ENCODE assay signal across 8 cellular contexts in genomic region chr19:50376166-50377050, GRCh38. TPM values are rescaled to one million over a fixed set of nuclear protein-coding genes. Genes with fewer than 3 reads are reported as not detected.
A peak's percentile ranks its signal among the peaks of the same experiment; 100 is the strongest.
DNase-seq lines count a peak whose midpoint lies in the region; ATAC-seq, FAIRE-seq and TF ChIP-seq lines count a peak whose summit lies in the region.

Gene NR1H2 (plus strand): TSS chr19:50376457. CDS start chr19:50377606, 1,149 bp downstream.

- ATAC-seq in stimulated activated naive CD8-positive, alpha-beta T cell treated with anti-CD3 and anti-CD28 coated beads, Interleukin-15, amount 100 ng/mL, for 72 hours, result peak; percentile 97

- H3K4me1 Mint-ChIP-seq in nephron progenitor cell, result no peaks in the 10 kb centered on the region
- H3K4me1 Mint-ChIP-seq in stimulated activated naive CD8-positive, alpha-beta T cell treated with anti-CD3 and anti-CD28 coated beads, Interleukin-15, amount 100 ng/mL, for 72 hours, result peaks cover 39% of the 10 kb centered on the region

- no peaks in the 10 kb centered on the region for H3K9me3 ChIP-seq in MG63

- peaks cover 7% of the 10 kb centered on the region for H3K27me3 Mint-ChIP-seq in nephron progenitor cell (ENCODE audit: low read depth, poor library complexity)
- no peaks in the 10 kb centered on the region for H3K27me3 Mint-ChIP-seq in stimulated activated naive CD8-positive, alpha-beta T cell treated with anti-CD3 and anti-CD28 coated beads, Interleukin-15, amount 100 ng/mL, for 72 hours

- no peaks in the 10 kb centered on the region for H3K27me3 ChIP-seq in MG63

- FAIRE-seq in H54 (lab: Jason Lieb, UNC), result peak; percentile 93

- H3K4me3 Mint-ChIP-seq in nephron progenitor cell, result peak within 1 kb of the TSS; percentile 96
- H3K4me3 Mint-ChIP-seq in stimulated activated naive CD8-positive, alpha-beta T cell treated with anti-CD3 and anti-CD28 coated beads, Interleukin-15, amount 100 ng/mL, for 72 hours, result peak within 1 kb of the TSS; percentile 98

- no peak for TF ChIP-seq CTCF in nephron progenitor cell (IDR thresholded peaks at IDR 0.05)

- peaks cover 45% of the 10 kb centered on the region for H3K36me3 ChIP-seq in MG63

- H3K9me3 Mint-ChIP-seq in nephron progenitor cell, result no peaks in the 10 kb centered on the region
- no peaks in the 10 kb centered on the region for H3K9me3 Mint-ChIP-seq in stimulated activated naive CD8-positive, alpha-beta T cell treated with anti-CD3 and anti-CD28 coated beads, Interleukin-15, amount 100 ng/mL, for 72 hours

- peak; percentile 97 for DNase-seq in EH (ENCODE audit: low read depth)
- peak; percentile 88 for DNase-seq in H54 (ENCODE audit: insufficient read length, low spot score)
- DNase-seq in MG63, result peak; percentile 97
- peak; percentile 81 for DNase-seq in SHP77 treated with DMSO at 0.1 percent for 48 hours (lab: John Stamatoyannopoulos, UW)
- peak; percentile 97 for DNase-seq in activated effector memory CD4-positive, alpha-beta T cell treated with anti-CD3 and anti-CD28 coated beads, Interleukin-2, amount 50 U/mL, for 16 hours
- peak; percentile 97 for DNase-seq in fibroblast of the conjunctiva (ENCODE audit: low read depth)
- DNase-seq in nephron progenitor cell, result peak; percentile 93
- DNase-seq in stimulated activated naive CD8-positive, alpha-beta T cell treated with anti-CD3 and anti-CD28 coated beads, Interleukin-15, amount 100 ng/mL, for 72 hours, result peak; percentile 90 to 94

- H3K4me3 ChIP-seq in MG63, result peak within 1 kb of the TSS; percentile 100

- peaks cover 28% of the 10 kb centered on the region for H3K36me3 Mint-ChIP-seq in nephron progenitor cell (ENCODE audit: low read depth)

- peak; percentile 11; the same call in 1 of the 2 replicates for TF ChIP-seq POLR2A in H54 (IDR thresholded peaks at IDR 0.05; ENCODE audit: low read depth, low read length)

- peak within 1 kb of the TSS; percentile 99 for H3K27ac Mint-ChIP-seq in nephron progenitor cell
- H3K27ac Mint-ChIP-seq in stimulated activated naive CD8-positive, alpha-beta T cell treated with anti-CD3 and anti-CD28 coated beads, Interleukin-15, amount 100 ng/mL, for 72 hours, result peak within 1 kb of the TSS; percentile 94 to 98

RNA-seq across cellular contexts. Expression of gene NR1H2, which starts in this region (rescaled TPM):
- 113 and 173 TPM in 2 replicates for total RNA-seq in MG63 (2014; rRNA removed; shearing (Covaris generic); ENCODE audit: low replicate concordance)

Comparison
In these comparisons a context has a peak if more than half of its experiments do, and no peak if none do; other contexts are left out.
1. Peak in every context shown above with its lines: DNase-seq, ATAC-seq and H3K4me3 ChIP-seq.